ENCODE assay signal across 11 cellular contexts in the genomic region with DNA sequence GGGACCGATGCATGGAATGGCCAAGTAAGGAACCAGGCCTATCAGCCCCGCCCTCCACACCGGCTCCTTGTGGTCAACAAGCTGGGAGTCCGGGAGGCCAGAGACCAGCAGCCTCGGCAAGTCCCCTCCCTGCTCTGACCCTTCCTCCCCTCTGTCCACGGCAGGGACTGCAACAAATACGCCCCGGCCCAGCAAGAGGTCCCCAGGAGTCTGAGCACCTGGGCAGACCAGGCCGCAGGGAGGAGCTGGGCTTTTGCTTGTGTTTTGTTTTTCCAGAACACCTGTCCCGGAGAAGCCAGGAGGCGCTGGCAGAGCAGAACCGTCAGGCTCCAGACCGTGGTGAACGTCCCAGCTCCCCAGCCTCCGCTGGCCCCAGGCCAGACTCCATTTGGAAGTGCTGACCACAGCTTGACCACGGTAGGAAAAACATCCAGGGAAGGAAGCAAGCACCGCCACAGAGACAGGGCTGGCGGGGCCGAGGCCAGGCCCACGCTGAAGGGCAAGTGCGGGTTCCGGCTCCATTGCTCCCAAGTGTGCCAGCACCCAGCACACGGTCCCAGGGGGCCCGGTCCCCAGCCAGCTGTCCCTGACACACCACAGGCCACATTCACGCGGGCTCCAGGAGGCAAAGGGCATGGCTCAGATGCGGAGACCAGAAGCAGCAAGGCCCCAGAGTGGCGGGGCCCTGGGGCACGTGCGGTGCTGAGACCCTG. TPM values are rescaled to one million over a fixed set of nuclear protein-coding genes. Genes with fewer than 3 reads are reported as not detected.
DNase-seq lines count a peak whose midpoint lies in the region; ATAC-seq and TF ChIP-seq lines count a peak whose summit lies in the region.
"Had no signal": no experiment of that assay in that cellular context is flagged by ENCODE, and none has a peak within 500 bp of the region (broad histone marks: within the 10 kb centered on the region; RNA-seq: fewer than 3 reads in every experiment).

No MANE protein-coding gene starts in this region.

- WGBS in sigmoid colon, 2 donors = 28 to 64% methylated on average over 30 of the region's 30 CpGs

- peaks cover 6% of the 10 kb centered on the region for H3K27me3 Mint-ChIP-seq in endothelial cell (ENCODE audit: unreplicated experiment)
- H3K27me3 Mint-ChIP-seq: activated T-helper 17 cell treated with anti-CD3 and anti-CD28 coated beads, Interleukin-2, amount 50 U/mL, for 72 hours; stimulated activated naive CD8-positive, alpha-beta T cell treated with anti-CD3 and anti-CD28 coated beads, Interleukin-15, Interleukin-2, amounts not matched to agents 100 ng/mL and 50 ng/mL, for 24 hours; T-helper 17 cell had no signal

- peaks cover 7 to 16% of the 10 kb centered on the region in 2 experiments; a peak in 3 of 4 replicates for H3K4me1 ChIP-seq in HCT116 (ENCODE audit: control insufficient read depth in 1 of 2, insufficient read depth in 2 of 2, low read length in 2 of 2)
- H3K4me1 ChIP-seq in sigmoid colon = peaks cover 0 to 9% (median 7%) of the 10 kb centered on the region in 4 donors

- no peak for ATAC-seq in HCT116
- no peak for ATAC-seq in GM21737 (IDR thresholded peaks at IDR 0.05; ENCODE audit: unreplicated experiment)
- ATAC-seq in HG02642 (IDR thresholded peaks at IDR 0.05; ENCODE audit: poor library complexity, unreplicated experiment) = no peak
- ATAC-seq: activated T-helper 17 cell treated with anti-CD3 and anti-CD28 coated beads, Interleukin-2, amount 50 U/mL, for 72 hours; T-helper 17 cell had no signal

- peaks cover 0 to 7% of the 10 kb centered on the region in 2 experiments; a peak in 1 of 4 replicates for H3K36me3 ChIP-seq in HCT116 (ENCODE audit: control insufficient read depth in 1 of 2, insufficient read depth in 2 of 2, low read length in 2 of 2)
- H3K36me3 ChIP-seq in sigmoid colon = peaks cover 0 to 7% (median 0%) of the 10 kb centered on the region in 4 donors

- H3K9ac ChIP-seq in HCT116 (ENCODE audit: low read length) = no peak overlapping the region

- peaks cover 19% of the 10 kb centered on the region for H3K4me1 Mint-ChIP-seq in endothelial cell (ENCODE audit: unreplicated experiment)
- H3K4me1 Mint-ChIP-seq: activated T-helper 17 cell treated with anti-CD3 and anti-CD28 coated beads, Interleukin-2, amount 50 U/mL, for 72 hours had no signal

- no peaks in the 10 kb centered on the region for H3K9me3 Mint-ChIP-seq in endothelial cell (ENCODE audit: unreplicated experiment)
- H3K9me3 Mint-ChIP-seq: activated T-helper 17 cell treated with anti-CD3 and anti-CD28 coated beads, Interleukin-2, amount 50 U/mL, for 72 hours; stimulated activated naive CD8-positive, alpha-beta T cell treated with anti-CD3 and anti-CD28 coated beads, Interleukin-15, Interleukin-2, amounts not matched to agents 100 ng/mL and 50 ng/mL, for 24 hours had no signal

- intact Hi-C loops in HCT116 (cut with micrococcal nuclease) = no loop called here
- intact Hi-C loops in sigmoid colon (cut with DNase I) = no loop called here

- POLR2A ChIA-PET in HCT116 (lab: Charles Lee) = no interaction called here

- H3K4me3 ChIP-seq in HCT116 (replicated peaks in 1 of 2; ENCODE audit: low read depth in 1 of 2, low read length in 2 of 2) = no peak overlapping the region
- no peak overlapping the region for H3K4me3 ChIP-seq in astrocyte of the cerebellum (ENCODE audit: low read depth, low read length)
- H3K4me3 ChIP-seq in sigmoid colon = no peak overlapping the region

- peaks cover 8% of the 10 kb centered on the region; the same call in 1 of the 2 replicates for H3K79me2 ChIP-seq in HCT116 (ENCODE audit: insufficient read depth, low read length)

- no peaks in the 10 kb centered on the region for H3K9me2 ChIP-seq in HCT116 (ENCODE audit: insufficient read depth)

- no peaks in the 10 kb centered on the region for H3K27me3 ChIP-seq in HCT116 (ENCODE audit: insufficient read depth, low read length)
- H3K27me3 ChIP-seq in sigmoid colon = peaks cover 0 to 2% (median 0%) of the 10 kb centered on the region in 3 donors

- H4K20me1 ChIP-seq in HCT116 (ENCODE audit: insufficient read depth) = no peaks in the 10 kb centered on the region

- H3K36me3 Mint-ChIP-seq in endothelial cell (ENCODE audit: low read depth, unreplicated experiment) = peaks cover 16% of the 10 kb centered on the region

- DNase-seq in HCT116 (ENCODE audit: low read depth, low spot score) (no peak), astrocyte of the cerebellum (ENCODE audit: low read depth) (peak; percentile 89), hepatic stellate cell (ENCODE audit: low spot score) (peak; percentile 92), sigmoid colon (peak; percentile 88), NCI-H1436 treated with DMSO at 0.1 percent for 48 hours (lab: John Stamatoyannopoulos, UW) (no peak), endothelial cell (ENCODE audit: low spot score) (no peak)
- DNase-seq: T-helper 17 cell had no signal

- no peak overlapping the region for H3K4me3 Mint-ChIP-seq in endothelial cell (ENCODE audit: unreplicated experiment)
- H3K4me3 Mint-ChIP-seq: activated T-helper 17 cell treated with anti-CD3 and anti-CD28 coated beads, Interleukin-2, amount 50 U/mL, for 72 hours; stimulated activated naive CD8-positive, alpha-beta T cell treated with anti-CD3 and anti-CD28 coated beads, Interleukin-15, Interleukin-2, amounts not matched to agents 100 ng/mL and 50 ng/mL, for 24 hours; T-helper 17 cell had no signal

- no peak for TF ChIP-seq RAD21 in HCT116 (IDR thresholded peaks at IDR 0.05; ENCODE audit: low read depth)

- no TSS peak for BruUV-seq in HCT116 (replicated peaks; lab: Mats Ljungman, UMichigan)

- CTCF ChIA-PET in HCT116 (lab: Charles Lee) = no interaction called here

- H3K27ac Mint-ChIP-seq in endothelial cell (ENCODE audit: unreplicated experiment) = no peak overlapping the region
- H3K27ac Mint-ChIP-seq: activated T-helper 17 cell treated with anti-CD3 and anti-CD28 coated beads, Interleukin-2, amount 50 U/mL, for 72 hours; stimulated activated naive CD8-positive, alpha-beta T cell treated with anti-CD3 and anti-CD28 coated beads, Interleukin-15, Interleukin-2, amounts not matched to agents 100 ng/mL and 50 ng/mL, for 24 hours; T-helper 17 cell had no signal

- peak overlapping the region; percentile 14; the same call in 1 of the 2 replicates for H3K27ac ChIP-seq in HCT116 (ENCODE audit: low read depth, low read length)
- peak overlapping the region in 3 of 4 donors; percentile 18 to 56 (median 49) for H3K27ac ChIP-seq in sigmoid colon

- TF ChIP-seq POLR2A in HCT116 (IDR thresholded peaks at IDR 0.05; ENCODE audit: borderline replicate concordance, extremely low read depth, insufficient read depth, insufficient read length) (no peak), sigmoid colon (IDR thresholded peaks at IDR 0.05) (no peak)

- no peaks in the 10 kb centered on the region for H3K9me3 ChIP-seq in HCT116 (ENCODE audit: control insufficient read depth in 1 of 2, insufficient read depth in 1 of 2, low read depth in 1 of 2, low read length in 2 of 2)
- no peaks in the 10 kb centered on the region for H3K9me3 ChIP-seq in sigmoid colon

- RAD21 ChIA-PET in HCT116 (lab: Charles Lee; ENCODE audit: low non-redundant PET in 1 of 2, low total read pairs in 2 of 2, uncharacterized antibody in 2 of 2, unreplicated experiment in 2 of 2) = no interaction called here

- no peak for TF ChIP-seq EP300 in sigmoid colon (IDR thresholded peaks at IDR 0.05)

- no peak for TF ChIP-seq CTCF in HCT116 (IDR thresholded peaks at IDR 0.05 in 2 of 3, conservative IDR thresholded peaks at IDR 0.05 in 1 of 3; ENCODE audit: borderline replicate concordance in 1 of 3, insufficient read depth in 1 of 3, low read depth in 2 of 3, low read length in 2 of 3)
- peak; percentile 38 for TF ChIP-seq CTCF in astrocyte of the cerebellum (IDR thresholded peaks at IDR 0.05; ENCODE audit: low read depth, low read length, missing control alignments)
- TF ChIP-seq CTCF in sigmoid colon (IDR thresholded peaks at IDR 0.05) = no peak
- no peak for TF ChIP-seq CTCF in endothelial cell (IDR thresholded peaks at IDR 0.05; ENCODE audit: unreplicated experiment)

- peak overlapping the region; percentile 12; the same call in 1 of the 2 replicates for H3K4me2 ChIP-seq in HCT116 (ENCODE audit: low read length)

- in situ Hi-C loops in astrocyte of the cerebellum (cut with HindIII; ENCODE audit: low sequenced_read_pairs) = no loop called here

- H2AFZ ChIP-seq in HCT116 (ENCODE audit: low read depth, low read length, poor library complexity, severe bottlenecking) = no peak overlapping the region

TF ChIP-seq in HCT116, 20 proteins besides CTCF, POLR2A, EP300 and RAD21:
- TF ChIP-seq SRF (IDR thresholded peaks at IDR 0.05; ENCODE audit: low read depth) (no peak), TCF7L2 (IDR thresholded peaks at IDR 0.05; ENCODE audit: borderline replicate concordance, extremely low read depth, insufficient read depth, insufficient read length) (no peak), EZH2 (IDR thresholded peaks at IDR 0.05) (no peak), ELF1 (IDR thresholded peaks at IDR 0.05; ENCODE audit: borderline replicate concordance, low read depth) (no peak), CEBPB (IDR thresholded peaks at IDR 0.05; ENCODE audit: low read depth) (no peak), SIN3A (IDR thresholded peaks at IDR 0.05; ENCODE audit: low read depth) (no peak), POLR2AphosphoS5 (IDR thresholded peaks at IDR 0.05; ENCODE audit: low read depth, low read length) (no peak), FOSL1 (IDR thresholded peaks at IDR 0.05; ENCODE audit: low read depth) (no peak)

RNA-seq across cellular contexts. Expression of gene VAV2, which starts 56.6 kb away (rescaled TPM):
- 33.2 TPM for total RNA-seq in HCT116 (2021; ENCODE audit: unreplicated experiment)
- 18.2 and 21.1 TPM in 2 replicates for polyA plus RNA-seq in HCT116 (2012)
- total RNA-seq in sigmoid colon = 1 to 10 TPM; 3.8 to 7.2 (median 6.6) TPM
- 10 to 100 TPM; 14.4 to 23.3 (median 18.5) TPM for polyA plus RNA-seq in sigmoid colon
- 27.2 TPM for total RNA-seq in endothelial cell (ENCODE audit: unreplicated experiment)

Comparison
In these comparisons a context has a peak if more than half of its experiments do, and no peak if none do; other contexts are left out.
1. DNase-seq: peak in astrocyte of the cerebellum (single experiment), hepatic stellate cell (single experiment) and sigmoid colon (single experiment); none in HCT116 (single experiment), NCI-H1436 treated with DMSO at 0.1 percent for 48 hours (single experiment) and endothelial cell (single experiment).